8 cellular contexts compared by ENCODE assay signal in the genomic region with DNA sequence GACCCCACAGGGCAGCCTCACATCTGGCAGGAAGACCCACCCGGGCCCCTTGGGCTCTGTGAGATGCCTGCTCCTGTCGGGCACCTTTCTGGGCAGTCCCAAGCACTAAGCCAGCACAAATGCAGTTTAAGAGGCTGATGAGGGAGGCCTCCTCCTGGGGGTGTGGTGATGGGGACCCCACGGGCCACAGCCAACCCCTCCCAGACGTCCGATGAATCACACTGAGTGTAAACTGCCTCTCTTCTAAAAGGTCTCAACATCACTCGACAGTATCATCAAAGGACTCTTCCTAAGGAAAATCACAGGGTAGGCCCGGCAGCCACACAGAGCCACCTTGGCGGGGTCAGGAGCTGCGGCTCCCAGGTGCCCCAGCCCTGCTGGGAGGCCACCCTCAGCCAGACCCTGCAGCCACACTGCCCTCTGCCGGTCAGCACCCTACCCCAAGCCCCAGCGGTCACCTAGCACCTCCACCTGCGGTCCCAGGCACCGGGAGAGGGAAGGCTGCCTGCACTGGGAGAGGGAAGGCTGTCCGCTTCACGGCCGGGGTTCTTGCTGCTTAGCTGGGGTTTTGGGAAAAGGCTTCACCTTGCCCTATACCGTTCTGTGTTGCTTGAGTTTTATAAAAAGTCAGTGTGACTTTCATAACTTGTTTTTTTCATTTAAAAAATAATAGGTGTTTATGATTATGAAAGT. TPM values are rescaled to one million over a fixed set of nuclear protein-coding genes. Genes with fewer than 3 reads are reported as not detected.
DNase-seq lines count a peak whose midpoint lies in the region; ATAC-seq, FAIRE-seq and TF ChIP-seq lines count a peak whose summit lies in the region.

No MANE protein-coding gene starts in this region.

- H3K36me3 ChIP-seq in lower lobe of right lung = no peaks in the 10 kb centered on the region

- H3K9me3 ChIP-seq in lower lobe of right lung = no peaks in the 10 kb centered on the region

- intact Hi-C loops in lower lobe of right lung (cut with DNase I) = loop anchor here (10.0 kb wide), 1 partner anchor 102 kb away; no protein-coding TSS in a partner anchor

- peaks cover 43% of the 10 kb centered on the region for H3K27me3 ChIP-seq in lower lobe of right lung (ENCODE audit: low read depth)

- FAIRE-seq in urothelium cell line (lab: Jason Lieb, UNC) = no peak

- peak; percentile 28; the same call in 2 of the 3 replicates for ATAC-seq in SK-N-SH treated with all-trans-retinoic acid at 6 μM for 48 hours
- ATAC-seq in lower lobe of right lung = peak; percentile 36 to 52
- ATAC-seq in HG02759 (IDR thresholded peaks at IDR 0.05; ENCODE audit: unreplicated experiment) = no peak

- DNase-seq in CD1c-positive myeloid dendritic cell (ENCODE audit: extremely low spot score) (peak; percentile 13), HT1080 (ENCODE audit: low read depth) (peak; percentile 23), cardiac fibroblast (ENCODE audit: low read depth in 2 of 2) (peak; percentile 15 to 18), lower lobe of right lung (peak; percentile 86), urothelium cell line (ENCODE audit: low spot score) (peak; percentile 53), H4 (ENCODE audit: low spot score) (no peak)

- H3K4me3 ChIP-seq in cardiac fibroblast (replicated peaks in 1 of 2; ENCODE audit: low read depth in 2 of 2, low read length in 2 of 2) = no peak overlapping the region
- H3K4me3 ChIP-seq in lower lobe of right lung = no peak overlapping the region

- H3K27ac ChIP-seq in lower lobe of right lung = no peak overlapping the region

- peaks cover 43% of the 10 kb centered on the region for H3K4me1 ChIP-seq in lower lobe of right lung

- TF ChIP-seq CTCF in cardiac fibroblast (IDR thresholded peaks at IDR 0.05; ENCODE audit: low read depth, low read length) = peak; percentile 76
- TF ChIP-seq CTCF in lower lobe of right lung (IDR thresholded peaks at IDR 0.05) = peak; percentile 76

TF ChIP-seq in SK-N-SH treated with all-trans-retinoic acid at 6 μM for 48 hours, 23 proteins besides CTCF, POLR2A, EP300 and RAD21:
- TF ChIP-seq ZNF565 (CRISPR knock-in tag; conservative IDR thresholded peaks at IDR 0.05; ENCODE audit: low read depth) (no peak), ESRRG (CRISPR knock-in tag; IDR thresholded peaks at IDR 0.05) (no peak), OSR1 (CRISPR knock-in tag; IDR thresholded peaks at IDR 0.05) (no peak), ARNTL (CRISPR knock-in tag; IDR thresholded peaks at IDR 0.05; ENCODE audit: borderline replicate concordance, low read depth) (no peak), ZFP3 (CRISPR knock-in tag; IDR thresholded peaks at IDR 0.05) (no peak), ZFP30 (CRISPR knock-in tag; IDR thresholded peaks at IDR 0.05) (no peak), TOX (CRISPR knock-in tag; IDR thresholded peaks at IDR 0.05; ENCODE audit: borderline replicate concordance) (no peak)
- TF ChIP-seq, protein P1, sequence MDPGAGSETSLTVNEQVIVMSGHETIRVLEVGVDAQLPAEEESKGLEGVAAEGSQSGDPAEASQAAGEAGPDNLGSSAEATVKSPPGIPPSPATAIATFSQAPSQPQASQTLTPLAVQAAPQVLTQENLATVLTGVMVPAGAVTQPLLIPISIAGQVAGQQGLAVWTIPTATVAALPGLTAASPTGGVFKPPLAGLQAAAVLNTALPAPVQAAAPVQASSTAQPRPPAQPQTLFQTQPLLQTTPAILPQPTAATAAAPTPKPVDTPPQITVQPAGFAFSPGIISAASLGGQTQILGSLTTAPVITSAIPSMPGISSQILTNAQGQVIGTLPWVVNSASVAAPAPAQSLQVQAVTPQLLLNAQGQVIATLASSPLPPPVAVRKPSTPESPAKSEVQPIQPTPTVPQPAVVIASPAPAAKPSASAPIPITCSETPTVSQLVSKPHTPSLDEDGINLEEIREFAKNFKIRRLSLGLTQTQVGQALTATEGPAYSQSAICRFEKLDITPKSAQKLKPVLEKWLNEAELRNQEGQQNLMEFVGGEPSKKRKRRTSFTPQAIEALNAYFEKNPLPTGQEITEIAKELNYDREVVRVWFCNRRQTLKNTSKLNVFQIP (CRISPR knock-in tag; IDR thresholded peaks at IDR 0.05; ENCODE audit: borderline replicate concordance, low read depth) = no peak
- TF ChIP-seq, protein P2, sequence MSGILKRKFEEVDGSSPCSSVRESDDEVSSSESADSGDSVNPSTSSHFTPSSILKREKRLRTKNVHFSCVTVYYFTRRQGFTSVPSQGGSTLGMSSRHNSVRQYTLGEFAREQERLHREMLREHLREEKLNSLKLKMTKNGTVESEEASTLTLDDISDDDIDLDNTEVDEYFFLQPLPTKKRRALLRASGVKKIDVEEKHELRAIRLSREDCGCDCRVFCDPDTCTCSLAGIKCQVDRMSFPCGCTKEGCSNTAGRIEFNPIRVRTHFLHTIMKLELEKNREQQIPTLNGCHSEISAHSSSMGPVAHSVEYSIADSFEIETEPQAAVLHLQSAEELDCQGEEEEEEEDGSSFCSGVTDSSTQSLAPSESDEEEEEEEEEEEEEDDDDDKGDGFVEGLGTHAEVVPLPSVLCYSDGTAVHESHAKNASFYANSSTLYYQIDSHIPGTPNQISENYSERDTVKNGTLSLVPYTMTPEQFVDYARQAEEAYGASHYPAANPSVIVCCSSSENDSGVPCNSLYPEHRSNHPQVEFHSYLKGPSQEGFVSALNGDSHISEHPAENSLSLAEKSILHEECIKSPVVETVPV (CRISPR knock-in tag; IDR thresholded peaks at IDR 0.05) = no peak

RNA-seq across cellular contexts. Expression of a gene that starts 3.8 kb away (rescaled TPM):
- 0.17 TPM in 1 of 2 replicates, not detected in the other for total RNA-seq in HT1080 (2014; rRNA removed; shearing (Covaris generic))
- polyA plus RNA-seq in HT1080 (2015; cell fraction: cytosol; rRNA removed) = 0.88 and 1.1 TPM in 2 replicates
- polyA plus RNA-seq in HT1080 (2015; cell fraction: nucleus; rRNA removed) = 4.7 and 5.3 TPM in 2 replicates
- 97.6 TPM for total RNA-seq in lower lobe of right lung
- total RNA-seq in H4 (2014; rRNA removed; shearing (Covaris generic)) = 8.9 and 11.4 TPM in 2 replicates

RNA-seq across cellular contexts. Expression of a gene that starts 27.2 kb away (rescaled TPM):
- 0.13 TPM in 1 of 2 replicates, not detected in the other for total RNA-seq in HT1080 (2014; rRNA removed; shearing (Covaris generic))
- polyA plus RNA-seq in HT1080 (2015; cell fraction: cytosol; rRNA removed) = 0.10 TPM in 1 of 2 replicates, not detected in the other
- polyA plus RNA-seq in HT1080 (2015; cell fraction: nucleus; rRNA removed) = not detected in 2 replicates
- total RNA-seq in lower lobe of right lung = 2.7 TPM
- total RNA-seq in H4 (2014; rRNA removed; shearing (Covaris generic)) = 2.1 TPM in 2 replicates

RNA-seq across cellular contexts. Expression of a gene that starts 42.8 kb away (rescaled TPM):
- total RNA-seq in HT1080 (2014; rRNA removed; shearing (Covaris generic)) = not detected in 2 replicates
- not detected in 2 replicates for polyA plus RNA-seq in HT1080 (2015; cell fraction: cytosol; rRNA removed)
- 0.06 TPM in 1 of 2 replicates, not detected in the other for polyA plus RNA-seq in HT1080 (2015; cell fraction: nucleus; rRNA removed)
- total RNA-seq in lower lobe of right lung = 6.6 TPM
- not detected in 2 replicates for total RNA-seq in H4 (2014; rRNA removed; shearing (Covaris generic))
